Comparison of ENCODE assay signal across 8 cellular contexts in genomic region chr2:208253518-208254117, GRCh38. TPM values are rescaled to one million over a fixed set of nuclear protein-coding genes. Genes with fewer than 3 reads are reported as not detected.
DNase-seq lines count a peak whose midpoint lies in the region; ATAC-seq and TF ChIP-seq lines count a peak whose summit lies in the region.

No MANE protein-coding gene starts in this region.

- ATAC-seq in GM19035 (IDR thresholded peaks at IDR 0.05; ENCODE audit: unreplicated experiment) (no peak), GM18519 (IDR thresholded peaks at IDR 0.05; ENCODE audit: low FRiP score, unreplicated experiment) (no peak)

- peaks cover 22% of the 10 kb centered on the region for H3K36me3 ChIP-seq in SJSA1

- TF ChIP-seq CTCF in GM10266 (IDR thresholded peaks at IDR 0.05; ENCODE audit: control insufficient read depth, insufficient read depth, low read depth, missing control alignments): peak; percentile 2
- TF ChIP-seq CTCF in retinal pigment epithelial cell (conservative IDR thresholded peaks at IDR 0.05; ENCODE audit: low read depth, low read length): no peak

- H3K27ac ChIP-seq in SJSA1: no peak overlapping the region; the same call in 1 of the 2 replicates

- H3K4me1 ChIP-seq in SJSA1 (replicated peaks): peaks cover 32% of the 10 kb centered on the region

- H3K4me3 ChIP-seq in SJSA1 (peak overlapping the region; percentile 71), retinal pigment epithelial cell (ENCODE audit: low read length) (peak overlapping the region; percentile 80)

- no peaks in the 10 kb centered on the region for H3K27me3 ChIP-seq in SJSA1 (replicated peaks)

- H3K9me3 ChIP-seq in SJSA1 (replicated peaks): no peaks in the 10 kb centered on the region; the same call in 1 of the 2 replicates

- no peak for DNase-seq in GM10266 (ENCODE audit: extremely low spot score)
- no peak for DNase-seq in SJSA1 (ENCODE audit: low read depth in 1 of 2, low spot score in 2 of 2)
- peak; percentile 14 for DNase-seq in fibroblast of peridontal ligament (ENCODE audit: extremely low read depth)
- DNase-seq in retinal pigment epithelial cell (ENCODE audit: low read depth): no peak
- no peak for DNase-seq in NCI-H2227 treated with DMSO at 0.1 percent for 48 hours (lab: John Stamatoyannopoulos, UW)
- no peak for DNase-seq in globus pallidus (ENCODE audit: low spot score)

RNA-seq across cellular contexts. Expression of gene IDH1, which starts 1.3 kb away (rescaled TPM):
- 79.7 and 86.4 TPM in 2 replicates for total RNA-seq in SJSA1 (2014; rRNA removed; shearing (Covaris generic))

RNA-seq across cellular contexts. Expression of gene PIKFYVE, which starts 12.4 kb away (rescaled TPM):
- total RNA-seq in SJSA1 (2014; rRNA removed; shearing (Covaris generic)): 17.9 and 27.3 TPM in 2 replicates
